In genomic region chr16:30064746-30065111, GRCh38 we compare ENCODE assay signal across 6 cellular contexts. TPM values are rescaled to one million over a fixed set of nuclear protein-coding genes. Genes with fewer than 3 reads are reported as not detected.
DNase-seq lines count a peak whose midpoint lies in the region; ATAC-seq and TF ChIP-seq lines count a peak whose summit lies in the region.

No MANE protein-coding gene starts in this region.

- H3K9me3 Mint-ChIP-seq in activated B cell treated with CpG ODN at 0.5 μM for 24 hours, result no peaks in the 10 kb centered on the region

- peak; percentile 32 for DNase-seq in GM03348 (ENCODE audit: low spot score)
- DNase-seq in activated B cell treated with CpG ODN at 0.5 μM for 24 hours, result no peak
- no peak for DNase-seq in lower leg skin (ENCODE audit: low spot score in 2 of 2)
- no peak for DNase-seq in left colon
- DNase-seq in HT-29 (ENCODE audit: low spot score), result no peak

- whole genome bisulfite sequencing in lower leg skin, 2 donors, result 0% methylated on average over 16 to 17 of the region's 26 CpGs

- H3K27me3 Mint-ChIP-seq in activated B cell treated with CpG ODN at 0.5 μM for 24 hours, result no peaks in the 10 kb centered on the region

- H3K4me1 Mint-ChIP-seq in activated B cell treated with CpG ODN at 0.5 μM for 24 hours, result peaks cover 35% of the 10 kb centered on the region

- peak in 1 of 2 donors; percentile 5 for TF ChIP-seq POLR2A in lower leg skin (IDR thresholded peaks at IDR 0.05)

- CTCF ChIA-PET in activated B cell treated with CpG ODN at 0.5 μM for 24 hours (lab: Charles Lee), result interaction anchor here (2.2 to 2.9 kb wide), 2 partner anchors 28 to 33 kb away, joined by 8 to 24 read pairs; partner anchors contain the start of genes TBX6 and TLCD3B

- peaks cover 33% of the 10 kb centered on the region for H3K36me3 Mint-ChIP-seq in activated B cell treated with CpG ODN at 0.5 μM for 24 hours (ENCODE audit: low read depth)

- TF ChIP-seq CTCF in activated B cell treated with CpG ODN at 0.5 μM for 24 hours (IDR thresholded peaks at IDR 0.05) (no peak), lower leg skin (IDR thresholded peaks at IDR 0.05) (no peak)

- intact Hi-C loops in activated B cell treated with CpG ODN at 0.5 μM for 24 hours (cut with micrococcal nuclease) (loop anchor here (1.0 to 10.0 kb wide), 8 partner anchors 11 to 590 kb away; partner anchors contain the start of genes FBRS, INO80E, MAPK3 and PPP4C), lower leg skin (cut with DNase I; ENCODE audit: low total_unique reads) (loop anchor here (5.0 kb wide), 1 partner anchor 102 kb away; the partner anchor contains the start of gene TMEM219), left colon (cut with DNase I, micrococcal nuclease) (no loop called here)

- peak overlapping the region; percentile 39 for H3K4me3 ChIP-seq in lower leg skin (ENCODE audit: low read depth, poor library complexity, severe bottlenecking)

- no peak for ATAC-seq in activated B cell treated with CpG ODN at 0.5 μM for 24 hours (ENCODE audit: low read depth)
- ATAC-seq in HG03520 (IDR thresholded peaks at IDR 0.05; ENCODE audit: unreplicated experiment), result no peak
- ATAC-seq in left colon, result no peak

- POLR2A ChIA-PET in activated B cell treated with CpG ODN at 0.5 μM for 24 hours (lab: Charles Lee), result interaction anchor here (0.6 to 4.8 kb wide), 26 partner anchors 10 to 810 kb away, joined by 4 to 116 read pairs (median 7); partner anchors contain the start of genes CORO1A, DCTPP1, FBRS and HIRIP3

- peak overlapping the region; percentile 99 for H3K27ac Mint-ChIP-seq in activated B cell treated with CpG ODN at 0.5 μM for 24 hours

- H3K4me3 Mint-ChIP-seq in activated B cell treated with CpG ODN at 0.5 μM for 24 hours, result peak overlapping the region; percentile 99

RNA-seq across cellular contexts. Expression of gene ALDOA, which starts 0.8 kb away (rescaled TPM):
- total RNA-seq in activated B cell treated with CpG ODN at 0.5 μM for 24 hours (611 and 613 TPM in 2 replicates), lower leg skin (100 to 1,000 TPM; 836 to 988 (median 910) TPM), left colon (1,000 to 10,000 TPM; 1,798 to 1,835 TPM)
- 1,983 and 2,051 TPM in 2 replicates for total RNA-seq in HT-29 (2014; rRNA removed; shearing (Covaris generic))

RNA-seq across cellular contexts. Expression of gene PPP4C, which starts 11.1 kb away (rescaled TPM):
- total RNA-seq in activated B cell treated with CpG ODN at 0.5 μM for 24 hours (124 and 131 TPM in 2 replicates), lower leg skin (10 to 100 TPM; 53.3 to 75.4 (median 67.4) TPM), left colon (100 to 1,000 TPM; 101 to 106 TPM)
- total RNA-seq in HT-29 (2014; rRNA removed; shearing (Covaris generic)), result 215 and 226 TPM in 2 replicates

RNA-seq across cellular contexts. Expression of gene TBX6, which starts 27.0 kb away (rescaled TPM):
- 2.3 TPM in 2 replicates for total RNA-seq in activated B cell treated with CpG ODN at 0.5 μM for 24 hours
- 1 to 10 TPM; 2.6 to 7.2 (median 3.8) TPM for total RNA-seq in lower leg skin
- 1 to 10 TPM in 1 of 2 donors, under 1 TPM in 1; 0.92 to 1.1 TPM for total RNA-seq in left colon
- 2.5 and 3.5 TPM in 2 replicates for total RNA-seq in HT-29 (2014; rRNA removed; shearing (Covaris generic))

RNA-seq across cellular contexts. Expression of gene YPEL3, which starts 31.3 kb away (rescaled TPM):
- total RNA-seq in activated B cell treated with CpG ODN at 0.5 μM for 24 hours, result 75.8 and 77.8 TPM in 2 replicates
- total RNA-seq in lower leg skin, result 100 to 1,000 TPM; 185 to 351 (median 229) TPM
- total RNA-seq in left colon, result 10 to 100 TPM; 30.5 to 58.2 TPM
- total RNA-seq in HT-29 (2014; rRNA removed; shearing (Covaris generic)), result 14.3 and 16.2 TPM in 2 replicates

RNA-seq across cellular contexts. Expression of gene TLCD3B, which starts 33.7 kb away (rescaled TPM):
- total RNA-seq in activated B cell treated with CpG ODN at 0.5 μM for 24 hours, result not detected in 2 replicates
- not detected for total RNA-seq in lower leg skin
- total RNA-seq in left colon, result under 1 TPM in 1 of 2 donors, not detected in 1; 0.31 TPM
- total RNA-seq in HT-29 (2014; rRNA removed; shearing (Covaris generic)), result 0.79 TPM in 1 of 2 replicates, not detected in the other

Comparison
In these comparisons a context has a peak if more than half of its experiments do, and no peak if none do; other contexts are left out.
1. intact Hi-C loops: an anchor here in activated B cell treated with CpG ODN at 0.5 μM for 24 hours (1.0 to 10.0 kb wide) and lower leg skin (5.0 kb wide); none called in left colon.